1 cellular context compared by ENCODE assay signal in the genomic region with DNA sequence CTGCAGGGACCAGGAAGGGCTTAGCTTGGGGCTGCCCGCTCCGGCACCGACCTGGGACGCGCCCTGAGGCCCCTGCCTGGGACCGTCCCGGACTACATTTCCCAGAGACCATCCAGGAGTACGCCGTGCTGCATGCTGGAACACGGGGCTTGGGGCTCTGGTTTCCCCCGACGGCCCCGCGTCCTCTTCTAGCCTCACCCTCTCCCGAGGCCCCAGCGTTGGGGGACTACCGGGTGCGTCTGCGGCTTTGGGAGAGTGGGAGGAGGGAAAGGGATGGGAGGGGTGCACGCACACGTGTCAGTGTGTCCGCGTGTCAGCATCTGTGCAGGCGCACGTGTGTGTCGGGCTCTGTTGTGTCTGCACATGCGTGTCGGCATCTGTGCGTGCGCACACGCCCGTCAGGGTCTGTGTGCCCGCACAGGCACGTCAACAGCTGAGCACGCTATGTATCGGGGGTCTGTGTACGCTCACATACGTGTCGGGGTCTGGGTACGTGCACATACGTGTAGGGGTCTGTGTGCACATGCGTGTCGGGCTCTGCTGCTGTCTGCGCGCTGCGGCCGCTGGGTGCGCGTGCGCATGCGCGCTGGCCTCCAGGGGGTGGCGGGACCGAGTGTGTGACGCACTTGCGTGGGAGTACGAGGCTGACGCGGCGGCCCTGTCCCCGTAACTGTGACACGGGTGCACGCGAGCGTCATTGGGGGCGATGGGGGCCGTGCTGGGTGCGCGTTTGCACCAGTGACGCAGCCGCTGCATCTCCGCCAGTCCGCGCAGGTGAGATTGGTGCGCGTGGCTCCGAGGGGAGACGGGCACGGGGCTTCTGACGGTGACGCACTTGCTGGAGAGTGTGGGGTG.
A peak's percentile ranks its signal among the peaks of the same experiment; 100 is the strongest.
TF ChIP-seq lines count a peak whose summit lies in the region.

TSS of gene ZNF331 (plus strand) at position 623 of the 855 bp plus-strand sequence. CDS start 31,232 bp downstream, outside the sequence.

TF ChIP-seq in HepG2, 621 proteins besides CTCF, POLR2A, EP300 and RAD21 (continued from another document and continues in another):
- TF ChIP-seq, protein P1, sequence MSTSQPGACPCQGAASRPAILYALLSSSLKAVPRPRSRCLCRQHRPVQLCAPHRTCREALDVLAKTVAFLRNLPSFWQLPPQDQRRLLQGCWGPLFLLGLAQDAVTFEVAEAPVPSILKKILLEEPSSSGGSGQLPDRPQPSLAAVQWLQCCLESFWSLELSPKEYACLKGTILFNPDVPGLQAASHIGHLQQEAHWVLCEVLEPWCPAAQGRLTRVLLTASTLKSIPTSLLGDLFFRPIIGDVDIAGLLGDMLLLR (CRISPR knock-in tag; IDR thresholded peaks at IDR 0.05), result peak; percentile 55
- peak; percentile 88 for TF ChIP-seq ZNF407 (CRISPR knock-in tag; IDR thresholded peaks at IDR 0.05; ENCODE audit: not compliant biosample characterization)
- peak; percentile 34; the same call in 1 of the 2 replicates for TF ChIP-seq SUZ12 (IDR thresholded peaks at IDR 0.05; ENCODE audit: low read depth, low read length)
- no peak; the same call in 1 of the 2 replicates for TF ChIP-seq RFXAP (CRISPR knock-in tag; IDR thresholded peaks at IDR 0.05; ENCODE audit: borderline replicate concordance)
- no peak for TF ChIP-seq NFRKB (IDR thresholded peaks at IDR 0.05)
- no peak for TF ChIP-seq ZNF629 (CRISPR knock-in tag; conservative IDR thresholded peaks at IDR 0.05)
- TF ChIP-seq ZNF616 (CRISPR knock-in tag; IDR thresholded peaks at IDR 0.05; ENCODE audit: low read depth), result peak; percentile 72
- TF ChIP-seq, protein P2, sequence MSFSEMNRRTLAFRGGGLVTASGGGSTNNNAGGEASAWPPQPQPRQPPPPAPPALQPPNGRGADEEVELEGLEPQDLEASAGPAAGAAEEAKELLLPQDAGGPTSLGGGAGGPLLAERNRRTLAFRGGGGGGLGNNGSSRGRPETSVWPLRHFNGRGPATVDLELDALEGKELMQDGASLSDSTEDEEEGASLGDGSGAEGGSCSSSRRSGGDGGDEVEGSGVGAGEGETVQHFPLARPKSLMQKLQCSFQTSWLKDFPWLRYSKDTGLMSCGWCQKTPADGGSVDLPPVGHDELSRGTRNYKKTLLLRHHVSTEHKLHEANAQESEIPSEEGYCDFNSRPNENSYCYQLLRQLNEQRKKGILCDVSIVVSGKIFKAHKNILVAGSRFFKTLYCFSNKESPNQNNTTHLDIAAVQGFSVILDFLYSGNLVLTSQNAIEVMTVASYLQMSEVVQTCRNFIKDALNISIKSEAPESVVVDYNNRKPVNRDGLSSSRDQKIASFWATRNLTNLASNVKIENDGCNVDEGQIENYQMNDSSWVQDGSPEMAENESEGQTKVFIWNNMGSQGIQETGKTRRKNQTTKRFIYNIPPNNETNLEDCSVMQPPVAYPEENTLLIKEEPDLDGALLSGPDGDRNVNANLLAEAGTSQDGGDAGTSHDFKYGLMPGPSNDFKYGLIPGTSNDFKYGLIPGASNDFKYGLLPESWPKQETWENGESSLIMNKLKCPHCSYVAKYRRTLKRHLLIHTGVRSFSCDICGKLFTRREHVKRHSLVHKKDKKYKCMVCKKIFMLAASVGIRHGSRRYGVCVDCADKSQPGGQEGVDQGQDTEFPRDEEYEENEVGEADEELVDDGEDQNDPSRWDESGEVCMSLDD (CRISPR knock-in tag; IDR thresholded peaks at IDR 0.05; ENCODE audit: borderline replicate concordance), result no peak
- TF ChIP-seq MED13 (CRISPR knock-in tag; IDR thresholded peaks at IDR 0.05), result 0 out of 2 replicates have a peak, but pooled peaks have one; percentile 56
- no peak; the same call in 1 of the 2 replicates for TF ChIP-seq KLF6 (CRISPR knock-in tag; IDR thresholded peaks at IDR 0.05)
- no peak for TF ChIP-seq ISX (CRISPR knock-in tag; conservative IDR thresholded peaks at IDR 0.05)
- TF ChIP-seq TOPORS (CRISPR knock-in tag; IDR thresholded peaks at IDR 0.05), result peak; percentile 87
- TF ChIP-seq SMYD3 (CRISPR knock-in tag; IDR thresholded peaks at IDR 0.05), result no peak
- no peak for TF ChIP-seq MLX (CRISPR knock-in tag; IDR thresholded peaks at IDR 0.05)
- TF ChIP-seq, protein P3, sequence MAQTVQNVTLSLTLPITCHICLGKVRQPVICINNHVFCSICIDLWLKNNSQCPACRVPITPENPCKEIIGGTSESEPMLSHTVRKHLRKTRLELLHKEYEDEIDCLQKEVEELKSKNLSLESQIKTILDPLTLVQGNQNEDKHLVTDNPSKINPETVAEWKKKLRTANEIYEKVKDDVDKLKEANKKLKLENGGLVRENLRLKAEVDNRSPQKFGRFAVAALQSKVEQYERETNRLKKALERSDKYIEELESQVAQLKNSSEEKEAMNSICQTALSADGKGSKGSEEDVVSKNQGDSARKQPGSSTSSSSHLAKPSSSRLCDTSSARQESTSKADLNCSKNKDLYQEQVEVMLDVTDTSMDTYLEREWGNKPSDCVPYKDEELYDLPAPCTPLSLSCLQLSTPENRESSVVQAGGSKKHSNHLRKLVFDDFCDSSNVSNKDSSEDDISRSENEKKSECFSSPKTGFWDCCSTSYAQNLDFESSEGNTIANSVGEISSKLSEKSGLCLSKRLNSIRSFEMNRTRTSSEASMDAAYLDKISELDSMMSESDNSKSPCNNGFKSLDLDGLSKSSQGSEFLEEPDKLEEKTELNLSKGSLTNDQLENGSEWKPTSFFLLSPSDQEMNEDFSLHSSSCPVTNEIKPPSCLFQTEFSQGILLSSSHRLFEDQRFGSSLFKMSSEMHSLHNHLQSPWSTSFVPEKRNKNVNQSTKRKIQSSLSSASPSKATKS (CRISPR knock-in tag; IDR thresholded peaks at IDR 0.05), result no peak
- no peak for TF ChIP-seq ZNF562 (CRISPR knock-in tag; IDR thresholded peaks at IDR 0.05; ENCODE audit: borderline replicate concordance)
- no peak for TF ChIP-seq NCOA5 (CRISPR knock-in tag; IDR thresholded peaks at IDR 0.05)
- TF ChIP-seq HCFC1 (IDR thresholded peaks at IDR 0.05; ENCODE audit: low read depth, low read length), result peak; percentile 58; the same call in 1 of the 2 replicates
- TF ChIP-seq RXRA (CRISPR knock-in tag; IDR thresholded peaks at IDR 0.05), result peak; percentile 29; the same call in 1 of the 2 replicates
- TF ChIP-seq POLR2AphosphoS2 (IDR thresholded peaks at IDR 0.05; ENCODE audit: low read depth, low read length), result no peak
- TF ChIP-seq, protein P4, sequence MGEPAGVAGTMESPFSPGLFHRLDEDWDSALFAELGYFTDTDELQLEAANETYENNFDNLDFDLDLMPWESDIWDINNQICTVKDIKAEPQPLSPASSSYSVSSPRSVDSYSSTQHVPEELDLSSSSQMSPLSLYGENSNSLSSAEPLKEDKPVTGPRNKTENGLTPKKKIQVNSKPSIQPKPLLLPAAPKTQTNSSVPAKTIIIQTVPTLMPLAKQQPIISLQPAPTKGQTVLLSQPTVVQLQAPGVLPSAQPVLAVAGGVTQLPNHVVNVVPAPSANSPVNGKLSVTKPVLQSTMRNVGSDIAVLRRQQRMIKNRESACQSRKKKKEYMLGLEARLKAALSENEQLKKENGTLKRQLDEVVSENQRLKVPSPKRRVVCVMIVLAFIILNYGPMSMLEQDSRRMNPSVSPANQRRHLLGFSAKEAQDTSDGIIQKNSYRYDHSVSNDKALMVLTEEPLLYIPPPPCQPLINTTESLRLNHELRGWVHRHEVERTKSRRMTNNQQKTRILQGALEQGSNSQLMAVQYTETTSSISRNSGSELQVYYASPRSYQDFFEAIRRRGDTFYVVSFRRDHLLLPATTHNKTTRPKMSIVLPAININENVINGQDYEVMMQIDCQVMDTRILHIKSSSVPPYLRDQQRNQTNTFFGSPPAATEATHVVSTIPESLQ (CRISPR knock-in tag; conservative IDR thresholded peaks at IDR 0.05), result no peak
- TF ChIP-seq CERS6 (CRISPR knock-in tag; IDR thresholded peaks at IDR 0.05), result no peak
- TF ChIP-seq NONO (IDR thresholded peaks at IDR 0.05), result no peak
- TF ChIP-seq NONO (CRISPR knock-in tag; conservative IDR thresholded peaks at IDR 0.05), result peak; percentile 91
- TF ChIP-seq MED8 (CRISPR knock-in tag; IDR thresholded peaks at IDR 0.05; ENCODE audit: insufficient replicate concordance), result no peak
- TF ChIP-seq ZNF607 (CRISPR knock-in tag; IDR thresholded peaks at IDR 0.05; ENCODE audit: borderline replicate concordance), result peak; percentile 14; the same call in 1 of the 2 replicates
- no peak for TF ChIP-seq ZBED4 (CRISPR knock-in tag; IDR thresholded peaks at IDR 0.05; ENCODE audit: borderline replicate concordance)
- no peak for TF ChIP-seq HNRNPH1 (optimal IDR thresholded peaks at IDR 0.05; ENCODE audit: low read depth, low read length)
- TF ChIP-seq GATAD1 (CRISPR knock-in tag; IDR thresholded peaks at IDR 0.05), result peak; percentile 37; the same call in 1 of the 2 replicates
- TF ChIP-seq BRD4 (CRISPR knock-in tag; IDR thresholded peaks at IDR 0.05), result no peak; the same call in 1 of the 2 replicates
